Comparison of ENCODE assay signal across 19 cellular contexts in genomic region chr9:137818286-137818685, GRCh38. TPM values are rescaled to one million over a fixed set of nuclear protein-coding genes. Genes with fewer than 3 reads are reported as not detected.
"Had no signal": no experiment of that assay in that cellular context is flagged by ENCODE, and none has a peak within 500 bp of the region (broad histone marks: within the 10 kb centered on the region; RNA-seq: fewer than 3 reads in every experiment).

No MANE protein-coding gene starts in this region.

- H2AFZ ChIP-seq: hepatocyte, parathyroid adenoma had no signal

- H3K4me3 Mint-ChIP-seq: endodermal cell, natural killer cell, neural crest cell had no signal

- H3K27me3 ChIP-seq: hepatocyte had no signal

- H3K4me1 Mint-ChIP-seq: endodermal cell, neural crest cell had no signal

- H3K4me2 ChIP-seq: hepatocyte had no signal

- H3K9me3 Mint-ChIP-seq: natural killer cell, neural crest cell had no signal

- FAIRE-seq: urothelium cell line had no signal

- H3K79me2 ChIP-seq: parathyroid adenoma had no signal

- H3K4me3 ChIP-seq: coronary artery, hepatocyte had no signal

- ATAC-seq: natural killer cell, sciatic nerve had no signal

- H3K36me3 Mint-ChIP-seq: natural killer cell had no signal

- H3K27ac Mint-ChIP-seq: endodermal cell, natural killer cell had no signal

- DNase-seq: effector CD4-positive, alpha-beta T cell; endodermal cell; foreskin melanocyte; left colon; mammary epithelial cell; natural killer cell; nucleus accumbens; stimulated activated CD4-positive, alpha-beta T cell treated with anti-CD3 and anti-CD28 coated beads, Interleukin-2, amount 100 ng/mL, for 24 hours; stimulated activated CD4-positive, alpha-beta T cell treated with anti-CD3 and anti-CD28 coated beads, Interleukin-4, amount 100 ng/mL, for 4 hours; stimulated activated naive CD4-positive, alpha-beta T cell treated with Interleukin-2 at 50 U/mL for 16 hours; trophoblast cell had no signal

- H3K27ac ChIP-seq: coronary artery, hepatocyte, parathyroid adenoma had no signal

- H3K9ac ChIP-seq: parathyroid adenoma had no signal

- H3K4me1 ChIP-seq: parathyroid adenoma had no signal

RNA-seq across cellular contexts. Expression of gene CACNA1B, which starts 59.3 kb away (rescaled TPM):
- total RNA-seq: myocyte had no signal
- polyA plus RNA-seq: liver, mammary epithelial cell had no signal
